8 cellular contexts compared by ENCODE assay signal in the genomic region with DNA sequence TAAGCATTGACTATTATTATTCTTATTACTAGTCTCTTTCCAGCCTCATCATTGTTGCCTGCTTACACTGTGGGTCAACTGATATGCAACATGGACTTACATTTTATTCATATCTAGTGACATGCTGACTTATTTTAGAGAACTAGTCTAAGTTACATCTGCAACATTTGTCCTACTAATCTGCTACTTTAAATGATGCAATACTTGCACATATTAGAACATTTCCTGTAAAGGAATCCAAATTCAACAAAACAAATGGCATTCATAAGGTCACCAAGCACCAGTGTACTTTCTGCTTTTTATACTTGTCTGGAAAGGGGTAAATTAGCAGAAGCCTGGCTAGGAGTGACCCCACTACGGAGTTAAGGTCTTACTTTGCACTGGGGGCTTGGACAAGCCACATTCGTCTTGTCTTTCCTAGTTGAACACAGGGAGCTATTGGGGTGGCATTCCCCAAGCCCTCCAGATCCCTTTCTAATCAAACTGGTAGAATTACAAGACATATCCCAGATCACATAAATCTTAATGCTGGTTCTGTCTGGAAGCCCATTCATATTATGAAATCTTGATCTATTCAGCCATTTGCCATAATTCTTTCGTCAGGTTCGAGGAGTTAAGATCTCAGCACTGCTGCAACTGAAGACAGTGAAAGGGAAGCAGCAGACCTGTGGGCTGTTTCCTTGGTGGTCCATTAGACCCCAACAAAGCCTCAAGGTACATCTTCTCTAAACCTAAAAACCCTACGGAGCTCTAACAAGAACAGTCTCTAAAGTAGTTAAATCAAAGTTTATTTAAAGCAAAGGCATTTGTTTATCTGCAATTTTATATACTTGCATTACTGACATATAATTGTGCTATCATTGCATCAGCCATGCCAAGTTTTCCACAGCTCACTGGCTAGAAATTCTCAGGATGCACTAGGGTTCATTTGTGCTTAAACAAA. TPM values are rescaled to one million over a fixed set of nuclear protein-coding genes. Genes with fewer than 3 reads are reported as not detected.
A peak's percentile ranks its signal among the peaks of the same experiment; 100 is the strongest.
DNase-seq lines count a peak whose midpoint lies in the region; ATAC-seq and TF ChIP-seq lines count a peak whose summit lies in the region.

No MANE protein-coding gene starts in this region.

- ATAC-seq in activated naive CD4-positive, alpha-beta T cell treated with anti-CD3 and anti-CD28 coated beads, Interleukin-2, amount 50 U/mL, for 72 hours: peak in 1 of 2 donors; percentile 18
- no peak for ATAC-seq in HG02840 (IDR thresholded peaks at IDR 0.05; ENCODE audit: low FRiP score, unreplicated experiment)

- peaks cover 0 to 72% (median 44%) of the 10 kb centered on the region in 4 donors for H3K4me1 ChIP-seq in tibial artery

- H3K27ac Mint-ChIP-seq in activated naive CD4-positive, alpha-beta T cell treated with anti-CD3 and anti-CD28 coated beads, Interleukin-2, amount 50 U/mL, for 72 hours: peak overlapping the region; percentile 38 to 44

- peak in 1 of 2 experiments; percentile 7 for TF ChIP-seq CTCF in tibial artery (IDR thresholded peaks at IDR 0.05)

- DNase-seq in NOMO-1 treated with DMSO at 0.1 percent for 48 hours (lab: John Stamatoyannopoulos, UW; ENCODE audit: unreplicated experiment): peak; percentile 72
- DNase-seq in NOMO-1 treated with dmso at 0.1 percent for 144 hours (lab: John Stamatoyannopoulos, UW; ENCODE audit: unreplicated experiment): no peak
- DNase-seq in activated naive CD4-positive, alpha-beta T cell treated with anti-CD3 and anti-CD28 coated beads, Interleukin-2, amount 50 U/mL, for 72 hours (ENCODE audit: low spot score in 2 of 2): no peak
- DNase-seq in iris pigment epithelial cell (ENCODE audit: low read depth): peak; percentile 81
- DNase-seq in tibial artery: no peak
- DNase-seq in NCI-H2081 (lab: John Stamatoyannopoulos, UW): no peak
- no peak for DNase-seq in HT-29 (ENCODE audit: low spot score)

- H3K36me3 Mint-ChIP-seq in activated naive CD4-positive, alpha-beta T cell treated with anti-CD3 and anti-CD28 coated beads, Interleukin-2, amount 50 U/mL, for 72 hours: no peaks in the 10 kb centered on the region

- peak overlapping the region; percentile 75 to 85 for H3K27ac ChIP-seq in tibial artery

- H3K4me3 ChIP-seq in tibial artery: peak overlapping the region in 1 of 2 donors; percentile 31

- H3K36me3 ChIP-seq in tibial artery: no peaks in the 10 kb centered on the region

- intact Hi-C loops in tibial artery (cut with DNase I; ENCODE audit: low total_unique reads): loop anchor here (5.0 kb wide), 1 partner anchor 53 kb away; no protein-coding TSS in a partner anchor

- no peaks in the 10 kb centered on the region for H3K27me3 ChIP-seq in tibial artery

- H3K9me3 ChIP-seq in tibial artery: no peaks in the 10 kb centered on the region

- no peaks in the 10 kb centered on the region for H3K9me3 Mint-ChIP-seq in activated naive CD4-positive, alpha-beta T cell treated with anti-CD3 and anti-CD28 coated beads, Interleukin-2, amount 50 U/mL, for 72 hours

RNA-seq across cellular contexts. Expression of gene RTN4, which starts 49.9 kb away (rescaled TPM):
- total RNA-seq in activated naive CD4-positive, alpha-beta T cell treated with anti-CD3 and anti-CD28 coated beads, Interleukin-2, amount 50 U/mL, for 72 hours: 10 to 100 TPM; 86.5 to 88.5 TPM
- 117 and 138 TPM in 2 replicates for total RNA-seq in HT-29 (2014; rRNA removed; shearing (Covaris generic))

Comparison
In these comparisons a context has a peak if more than half of its experiments do, and no peak if none do; other contexts are left out.
1. DNase-seq: peak in NOMO-1 treated with DMSO at 0.1 percent for 48 hours (single experiment) and iris pigment epithelial cell (single experiment); none in NOMO-1 treated with dmso at 0.1 percent for 144 hours (single experiment), activated naive CD4-positive, alpha-beta T cell treated with anti-CD3 and anti-CD28 coated beads, Interleukin-2, amount 50 U/mL, for 72 hours (0 of 2), tibial artery (0 of 2), NCI-H2081 (0 of 2) and HT-29 (single experiment).